ENCODE assay signal across 20 cellular contexts in the genomic region with DNA sequence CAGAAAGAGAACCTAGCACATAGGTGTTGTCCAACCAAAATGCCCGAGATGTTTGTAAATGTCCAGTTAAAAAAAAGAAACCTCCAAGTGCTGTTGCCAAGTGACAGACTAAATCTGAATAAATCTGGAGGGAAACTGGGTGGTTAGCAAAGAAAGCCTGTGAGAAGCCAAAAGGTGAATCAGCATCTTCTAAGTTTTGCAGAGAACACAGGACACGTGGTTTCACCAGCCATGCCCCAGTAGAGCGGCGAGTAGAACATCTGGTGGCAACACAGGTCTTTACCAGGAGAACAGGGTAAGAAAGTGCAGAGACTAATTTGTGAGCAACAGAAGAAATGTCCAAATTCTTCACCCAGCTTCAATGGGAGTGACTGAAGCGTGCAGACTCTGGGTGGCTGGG.
A peak's percentile ranks its signal among the peaks of the same experiment; 100 is the strongest.
DNase-seq lines count a peak whose midpoint lies in the region; ATAC-seq and TF ChIP-seq lines count a peak whose summit lies in the region.
"Had no signal": no experiment of that assay in that cellular context is flagged by ENCODE, and none has a peak within 500 bp of the region (broad histone marks: within the 10 kb centered on the region; RNA-seq: fewer than 3 reads in every experiment).

No MANE protein-coding gene starts in this region.

- H4K20me1 ChIP-seq in Karpas-422 (ENCODE audit: insufficient read depth, low read depth, low read length) (no peaks in the 10 kb centered on the region), neural progenitor cell (ENCODE audit: low read depth) (no peaks in the 10 kb centered on the region)

- H2AFZ ChIP-seq in Karpas-422 (ENCODE audit: low read length) (peak overlapping the region; percentile 87), neural progenitor cell (replicated peaks) (peak overlapping the region; percentile 27)

- H3K4me2 ChIP-seq in Karpas-422 (ENCODE audit: low read depth, low read length, poor library complexity, severe bottlenecking) (no peak overlapping the region), neural progenitor cell (no peak overlapping the region)

- H3K4me3 Mint-ChIP-seq in neural progenitor cell: no peak overlapping the region
- no peak overlapping the region for H3K4me3 Mint-ChIP-seq in type B pancreatic cell
- H3K4me3 Mint-ChIP-seq: CD4-positive, CD25-positive, alpha-beta regulatory T cell; CD8-positive, alpha-beta memory T cell; H9 had no signal

- ATAC-seq in GM21723 (IDR thresholded peaks at IDR 0.05; ENCODE audit: unreplicated experiment): no peak

- H3K4me1 ChIP-seq in Karpas-422 (ENCODE audit: low read length) (peaks cover 8% of the 10 kb centered on the region), neural progenitor cell (no peaks in the 10 kb centered on the region), colonic mucosa (no peaks in the 10 kb centered on the region)

- no peaks in the 10 kb centered on the region for H3K36me3 ChIP-seq in Karpas-422 (ENCODE audit: insufficient read depth, low read length)
- no peaks in the 10 kb centered on the region for H3K36me3 ChIP-seq in neural progenitor cell
- no peaks in the 10 kb centered on the region for H3K36me3 ChIP-seq in colonic mucosa

- H3K4me1 Mint-ChIP-seq in neural progenitor cell (peaks cover 8% of the 10 kb centered on the region), type B pancreatic cell (ENCODE audit: unreplicated experiment) (no peaks in the 10 kb centered on the region)
- H3K4me1 Mint-ChIP-seq: CD8-positive, alpha-beta memory T cell; H9 had no signal

- intact Hi-C loops in colonic mucosa (cut with DNase I): no loop called here

- H3K27me3 ChIP-seq in Karpas-422 (ENCODE audit: low read length): no peaks in the 10 kb centered on the region
- no peaks in the 10 kb centered on the region for H3K27me3 ChIP-seq in neural progenitor cell
- no peaks in the 10 kb centered on the region for H3K27me3 ChIP-seq in colonic mucosa
- H3K27me3 ChIP-seq: BE2C had no signal

- H3K36me3 Mint-ChIP-seq in neural progenitor cell: no peaks in the 10 kb centered on the region
- H3K36me3 Mint-ChIP-seq in type B pancreatic cell: no peaks in the 10 kb centered on the region
- H3K36me3 Mint-ChIP-seq: CD4-positive, CD25-positive, alpha-beta regulatory T cell had no signal

- DNase-seq in Karpas-422 (peak; percentile 56), RPMI8226 (peak; percentile 72), neural progenitor cell (ENCODE audit: low spot score) (no peak), NCI-H526 treated with DMSO at 0.1 percent for 48 hours (lab: John Stamatoyannopoulos, UW) (no peak), type B pancreatic cell (ENCODE audit: extremely low spot score, unreplicated experiment) (no peak), colonic mucosa (no peak)
- DNase-seq: ACHN; BE2C; C1 segment of cervical spinal cord; CD4-positive, CD25-positive, alpha-beta regulatory T cell; CD8-positive, alpha-beta memory T cell; COR-L47; DMS 273 treated with DMSO at 0.1 percent for 48 hours; DMS53; DND-41; EL; GOT3; H9; KG1 had no signal

- H3K27me3 Mint-ChIP-seq in neural progenitor cell (ENCODE audit: insufficient read depth, low read depth) (no peaks in the 10 kb centered on the region), type B pancreatic cell (no peaks in the 10 kb centered on the region)
- H3K27me3 Mint-ChIP-seq: CD4-positive, CD25-positive, alpha-beta regulatory T cell; CD8-positive, alpha-beta memory T cell had no signal

- no peak for TF ChIP-seq CTCF in neural progenitor cell (IDR thresholded peaks at IDR 0.05)
- TF ChIP-seq CTCF in type B pancreatic cell (conservative IDR thresholded peaks at IDR 0.05): no peak
- no peak for TF ChIP-seq CTCF in colonic mucosa (IDR thresholded peaks at IDR 0.05)

- H3K4me3 ChIP-seq in Karpas-422 (ENCODE audit: low read length) (no peak overlapping the region), neural progenitor cell (no peak overlapping the region), colonic mucosa (no peak overlapping the region)

- no peaks in the 10 kb centered on the region for H3K79me2 ChIP-seq in Karpas-422 (ENCODE audit: low read length)
- no peaks in the 10 kb centered on the region for H3K79me2 ChIP-seq in neural progenitor cell (ENCODE audit: low read depth)

- H3K9me2 ChIP-seq in Karpas-422 (replicated peaks; ENCODE audit: insufficient read depth, low read length): no peaks in the 10 kb centered on the region

- H3K27ac ChIP-seq in Karpas-422 (ENCODE audit: low read length): 0 out of 2 replicates have a peak overlapping the region, but pooled peaks have one; percentile 19
- no peak overlapping the region for H3K27ac ChIP-seq in neural progenitor cell
- no peak overlapping the region for H3K27ac ChIP-seq in colonic mucosa

- no peaks in the 10 kb centered on the region; the same call in 1 of the 2 replicates for H3K9me3 ChIP-seq in Karpas-422 (ENCODE audit: low read length)
- H3K9me3 ChIP-seq in neural progenitor cell (ENCODE audit: low read depth): no peaks in the 10 kb centered on the region
- H3K9me3 ChIP-seq in colonic mucosa: no peaks in the 10 kb centered on the region
- H3K9me3 ChIP-seq: BE2C had no signal

- no peak overlapping the region for H3K27ac Mint-ChIP-seq in neural progenitor cell
- no peak overlapping the region for H3K27ac Mint-ChIP-seq in type B pancreatic cell
- H3K27ac Mint-ChIP-seq: CD4-positive, CD25-positive, alpha-beta regulatory T cell; CD8-positive, alpha-beta memory T cell; H9 had no signal

- no peak overlapping the region for H3K9ac ChIP-seq in Karpas-422 (ENCODE audit: low read length)
- no peak overlapping the region for H3K9ac ChIP-seq in neural progenitor cell
- H3K9ac ChIP-seq in colonic mucosa (ENCODE audit: low read depth in 2 of 2, low read length in 2 of 2): no peak overlapping the region

- H3K9me3 Mint-ChIP-seq in neural progenitor cell (peaks cover 4% of the 10 kb centered on the region), type B pancreatic cell (peaks cover 16% of the 10 kb centered on the region)

- no peaks in the 10 kb centered on the region for H3F3A ChIP-seq in neural progenitor cell (ENCODE audit: low read depth)

Comparison
In these comparisons a context has a peak if more than half of its experiments do, and no peak if none do; other contexts are left out.
1. DNase-seq: peak in Karpas-422 (single experiment) and RPMI8226 (single experiment); none in neural progenitor cell (single experiment), NCI-H526 treated with DMSO at 0.1 percent for 48 hours (single experiment), type B pancreatic cell (single experiment) and colonic mucosa (single experiment).